20 cellular contexts compared by ENCODE assay signal in the genomic region with DNA sequence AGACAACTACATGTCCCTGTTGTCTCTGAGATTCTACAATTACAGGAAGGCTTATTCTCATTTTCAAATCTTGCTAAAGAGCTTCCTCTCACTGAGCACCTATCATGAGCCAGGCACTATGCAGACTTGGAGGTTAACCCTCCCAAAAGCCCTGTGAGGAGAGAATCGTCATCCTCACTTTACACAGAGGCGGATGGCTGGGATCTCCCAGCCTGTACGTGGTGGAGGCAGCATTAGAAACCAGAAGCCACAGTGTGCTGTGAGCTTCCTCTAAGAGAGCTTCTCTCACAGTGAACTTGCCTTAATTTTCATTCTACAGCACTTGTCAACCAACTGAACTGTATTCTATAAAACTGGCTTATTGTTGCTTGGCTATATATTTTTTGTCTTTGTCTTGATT. TPM values are rescaled to one million over a fixed set of nuclear protein-coding genes. Genes with fewer than 3 reads are reported as not detected.
"Had no signal": no experiment of that assay in that cellular context is flagged by ENCODE, and none has a peak within 500 bp of the region (broad histone marks: within the 10 kb centered on the region; RNA-seq: fewer than 3 reads in every experiment).

No MANE protein-coding gene starts in this region.

- H3K36me3 ChIP-seq: esophagus squamous epithelium, gastrocnemius medialis, left ventricle myocardium inferior, prostate gland, transverse colon had no signal

- H3K4me3 ChIP-seq: coronary artery, esophagus squamous epithelium, gastrocnemius medialis, left ventricle myocardium inferior, prostate gland, transverse colon had no signal

- H3K4me1 ChIP-seq: gastrocnemius medialis, prostate gland had no signal

- ATAC-seq: activated T-cell treated with anti-CD3 and anti-CD28 coated beads, Interleukin-2, amount 50 U/mL, for 4 hours; gastrocnemius medialis; natural killer cell; stimulated activated naive B cell treated with anti-CD40 and anti-IgM and Interleukin-4, amounts not matched to agents 10 μg/mL and 1 μg/mL and 100 μg/mL, for 72 hours; WTC11 had no signal

- H3K27ac ChIP-seq: coronary artery, esophagus squamous epithelium, gastrocnemius medialis, left ventricle myocardium inferior, prostate gland, transverse colon had no signal

- DNase-seq: activated CD8-positive, alpha-beta memory T cell treated with anti-CD3 and anti-CD28 coated beads, Interleukin-2, amount 50 U/mL, for 4 hours; activated naive CD4-positive, alpha-beta T cell treated with Interleukin-2 at 50 U/mL for 16 hours; activated naive CD8-positive, alpha-beta T cell treated with anti-CD3 and anti-CD28 coated beads for 36 hours; activated T-cell treated with anti-CD3 and anti-CD28 coated beads, Interleukin-2, amount 50 U/mL, for 4 hours; amniotic stem cell; cerebellar nuclear complex; esophagus squamous epithelium; gastrocnemius medialis; hypothalamus; left ventricle myocardium inferior; natural killer cell; stimulated activated CD4-positive, alpha-beta T cell treated with anti-CD3 and anti-CD28 coated beads, Interleukin-2, amount 100 ng/mL, for 48 hours; stimulated activated CD8-positive, alpha-beta memory T cell treated with anti-CD3 and anti-CD28 coated beads, Interleukin-4, amount 100 ng/mL, for 48 hours; stimulated activated naive B cell treated with anti-CD40 and anti-IgM and Interleukin-4, amounts not matched to agents 10 μg/mL and 1 μg/mL and 100 μg/mL, for 72 hours; transverse colon had no signal

- H3K9me3 ChIP-seq: esophagus squamous epithelium, gastrocnemius medialis, left ventricle myocardium inferior, prostate gland, transverse colon had no signal

RNA-seq across cellular contexts. Expression of a gene that starts 6.1 kb away (rescaled TPM):
- total RNA-seq: lung microvascular endothelial cell, osteocyte had no signal
